In genomic region chr10:77416327-77417135, GRCh38 we compare ENCODE assay signal across 1 cellular context.
A peak's percentile ranks its signal among the peaks of the same experiment; 100 is the strongest.
TF ChIP-seq lines count a peak whose summit lies in the region.

No MANE protein-coding gene starts in this region.

TF ChIP-seq in IMR-90, 13 proteins besides CTCF, POLR2A, EP300 and RAD21 (continued from another document):
- TF ChIP-seq USF2 (IDR thresholded peaks at IDR 0.05; ENCODE audit: low read depth, low read length) (peak; percentile 50; the same call in 1 of the 2 replicates), NFE2L2 (IDR thresholded peaks at IDR 0.05; ENCODE audit: low read depth, low read length) (no peak), RCOR1 (IDR thresholded peaks at IDR 0.05; ENCODE audit: insufficient replicate concordance, low read length) (peak; percentile 85), CEBPB (IDR thresholded peaks at IDR 0.05; ENCODE audit: low read depth, low read length) (no peak), SMC3 (IDR thresholded peaks at IDR 0.05; ENCODE audit: low read depth, low read length) (0 out of 2 replicates have a peak, but pooled peaks have one; percentile 2), MAFK (IDR thresholded peaks at IDR 0.05; ENCODE audit: low read depth, low read length) (no peak), FOS (IDR thresholded peaks at IDR 0.05; ENCODE audit: low read depth, low read length) (peak; percentile 80), CHD1 (IDR thresholded peaks at IDR 0.05; ENCODE audit: low read depth, low read length) (no peak)
TF ChIP-seq in IMR-90: peak in this region for 6.
